Comparison of ENCODE assay signal across 1 cellular context in genomic region chr6:167291623-167292300, GRCh38.
TF ChIP-seq lines count a peak whose summit lies in the region.

No MANE protein-coding gene starts in this region.

TF ChIP-seq in HepG2, 621 proteins besides CTCF, POLR2A, EP300 and RAD21 (continued from another document and continues in another):
- TF ChIP-seq E2F2 (CRISPR knock-in tag; IDR thresholded peaks at IDR 0.05; ENCODE audit: borderline replicate concordance) (no peak), ZNF616 (CRISPR knock-in tag; IDR thresholded peaks at IDR 0.05; ENCODE audit: low read depth) (no peak), PHF20 (CRISPR knock-in tag; IDR thresholded peaks at IDR 0.05) (no peak), ZNF446 (CRISPR knock-in tag; IDR thresholded peaks at IDR 0.05) (no peak), XRCC5 (optimal IDR thresholded peaks at IDR 0.05; ENCODE audit: low read length) (no peak), HNRNPK (IDR thresholded peaks at IDR 0.05; ENCODE audit: low read depth, low read length, poor library complexity, severe bottlenecking) (no peak), ESRRA (CRISPR knock-in tag; IDR thresholded peaks at IDR 0.05; ENCODE audit: low read depth) (no peak), ARID4A (CRISPR knock-in tag; IDR thresholded peaks at IDR 0.05; ENCODE audit: borderline replicate concordance) (no peak), IKZF1 (IDR thresholded peaks at IDR 0.05) (no peak), PPARG (CRISPR knock-in tag; conservative IDR thresholded peaks at IDR 0.05) (0 out of 2 replicates have a peak, but pooled peaks have one; percentile 22), PBX3 (CRISPR knock-in tag; IDR thresholded peaks at IDR 0.05; ENCODE audit: borderline replicate concordance) (no peak), ZBTB7B (CRISPR knock-in tag; IDR thresholded peaks at IDR 0.05) (peak; percentile 94), PLSCR1 (CRISPR knock-in tag; IDR thresholded peaks at IDR 0.05; ENCODE audit: borderline replicate concordance) (no peak), TRIM24 (CRISPR knock-in tag; IDR thresholded peaks at IDR 0.05) (no peak), ZNF605 (CRISPR knock-in tag; IDR thresholded peaks at IDR 0.05) (peak; percentile 87; the same call in 1 of the 2 replicates), PHF8 (CRISPR knock-in tag; IDR thresholded peaks at IDR 0.05) (peak; percentile 47; the same call in 1 of the 2 replicates), KMT2B (CRISPR knock-in tag; IDR thresholded peaks at IDR 0.05) (no peak), ZNF878 (CRISPR knock-in tag; IDR thresholded peaks at IDR 0.05) (no peak), JUN (CRISPR knock-in tag; IDR thresholded peaks at IDR 0.05) (no peak), FUBP1 (CRISPR knock-in tag; IDR thresholded peaks at IDR 0.05; ENCODE audit: borderline replicate concordance) (no peak), ZNF674 (CRISPR knock-in tag; IDR thresholded peaks at IDR 0.05; ENCODE audit: low read depth) (no peak), NONO (IDR thresholded peaks at IDR 0.05) (no peak), NONO (CRISPR knock-in tag; conservative IDR thresholded peaks at IDR 0.05) (peak; percentile 88; the same call in 1 of the 2 replicates), ZNF772 (CRISPR knock-in tag; IDR thresholded peaks at IDR 0.05) (no peak), KAT7 (CRISPR knock-in tag; IDR thresholded peaks at IDR 0.05; ENCODE audit: borderline replicate concordance) (peak; percentile 33; the same call in 1 of the 2 replicates), MAFK (conservative IDR thresholded peaks at IDR 0.05 in 1 of 2, IDR thresholded peaks at IDR 0.05 in 1 of 2; ENCODE audit: low read length in 2 of 2) (no peak), NFKB2 (CRISPR knock-in tag; IDR thresholded peaks at IDR 0.05; ENCODE audit: borderline replicate concordance) (no peak), ZNF629 (CRISPR knock-in tag; conservative IDR thresholded peaks at IDR 0.05) (no peak), GATAD2A (CRISPR knock-in tag; IDR thresholded peaks at IDR 0.05) (peak; percentile 95), NFE2L1 (CRISPR knock-in tag; IDR thresholded peaks at IDR 0.05; ENCODE audit: borderline replicate concordance) (no peak), ZHX1 (CRISPR knock-in tag; IDR thresholded peaks at IDR 0.05; ENCODE audit: low read depth) (peak; percentile 74), ELF3 (CRISPR knock-in tag; IDR thresholded peaks at IDR 0.05) (peak; percentile 56; the same call in 1 of the 2 replicates), REL (CRISPR knock-in tag; conservative IDR thresholded peaks at IDR 0.05) (no peak), KDM5A (IDR thresholded peaks at IDR 0.05; ENCODE audit: borderline replicate concordance, low read length) (no peak), SMAD1 (CRISPR knock-in tag; IDR thresholded peaks at IDR 0.05; ENCODE audit: borderline replicate concordance, low read depth) (no peak), HNF1B (CRISPR knock-in tag; IDR thresholded peaks at IDR 0.05) (no peak), ZNF513 (CRISPR knock-in tag; conservative IDR thresholded peaks at IDR 0.05) (no peak), XBP1 (CRISPR knock-in tag; IDR thresholded peaks at IDR 0.05) (no peak), STAT6 (CRISPR knock-in tag; IDR thresholded peaks at IDR 0.05; ENCODE audit: borderline replicate concordance) (no peak), IKZF4 (CRISPR knock-in tag; IDR thresholded peaks at IDR 0.05; ENCODE audit: borderline replicate concordance, low read depth, not compliant biosample characterization) (no peak), CBX1 (IDR thresholded peaks at IDR 0.05; ENCODE audit: low read depth) (no peak), ZNF18 (CRISPR knock-in tag; IDR thresholded peaks at IDR 0.05; ENCODE audit: insufficient replicate concordance) (peak; percentile 70)
